In the genomic region with DNA sequence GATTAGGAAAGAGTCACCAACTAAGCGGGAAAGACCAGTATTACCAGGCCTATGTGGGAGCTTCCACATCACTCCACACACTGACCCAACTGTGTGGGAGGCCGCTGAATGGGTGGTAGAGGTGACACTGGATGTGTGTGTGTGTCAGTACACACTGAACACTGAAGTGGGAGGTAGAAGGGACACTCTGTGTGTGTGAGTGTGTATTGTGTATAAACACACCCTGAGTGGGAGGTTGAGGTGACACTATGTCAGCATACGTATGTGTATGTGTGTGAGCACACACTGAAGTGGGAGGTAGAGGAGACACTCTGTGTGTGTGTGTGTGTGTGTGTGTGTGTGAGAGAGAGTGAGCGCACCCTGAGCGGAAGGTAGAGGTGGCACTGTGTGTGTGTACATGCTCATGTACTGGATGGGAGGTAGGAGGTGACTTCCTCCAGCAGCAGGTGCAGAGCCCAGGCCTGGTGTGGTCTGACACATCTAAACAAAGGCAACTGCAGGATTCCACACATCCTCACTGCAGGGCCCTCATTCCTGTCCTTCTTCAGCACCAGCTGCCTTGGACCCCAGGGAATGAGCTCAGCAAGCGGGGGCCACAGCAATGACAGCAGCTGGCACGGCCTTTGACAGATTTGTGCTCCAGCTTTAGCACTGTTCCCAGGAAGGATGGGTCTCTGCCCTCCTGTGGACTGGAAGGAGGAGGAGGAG, we compare ENCODE assay signal across 12 cellular contexts. TPM values are rescaled to one million over a fixed set of nuclear protein-coding genes. Genes with fewer than 3 reads are reported as not detected.
DNase-seq lines count a peak whose midpoint lies in the region; ATAC-seq lines count a peak whose summit lies in the region.
"Had no signal": no experiment of that assay in that cellular context is flagged by ENCODE, and none has a peak within 500 bp of the region (broad histone marks: within the 10 kb centered on the region; RNA-seq: fewer than 3 reads in every experiment).

No MANE protein-coding gene starts in this region.

- H3K9me3 Mint-ChIP-seq in activated naive CD8-positive, alpha-beta T cell treated with anti-CD3 and anti-CD28 coated beads, Interleukin-2, amount 10 ng/mL, durations not matched to agents 7 days and 5 days, result no peaks in the 10 kb centered on the region
- H3K9me3 Mint-ChIP-seq in stimulated activated naive CD8-positive, alpha-beta T cell treated with anti-CD3 and anti-CD28 coated beads, Interleukin-15, amount 100 ng/mL, for 72 hours, result no peaks in the 10 kb centered on the region
- H3K9me3 Mint-ChIP-seq: H9 had no signal

- DNase-seq in activated gamma-delta T cell treated with Interleukin-2 at 50 U/mL for 16 hours, result peak; percentile 16
- no peak for DNase-seq in activated gamma-delta T cell (lab: John Stamatoyannopoulos, UW)
- peak; percentile 79 for DNase-seq in NCI-H345 treated with DMSO at 0.1 percent for 48 hours (lab: John Stamatoyannopoulos, UW; ENCODE audit: unreplicated experiment)
- no peak for DNase-seq in activated naive CD8-positive, alpha-beta T cell treated with anti-CD3 and anti-CD28 coated beads, Interleukin-2, amount 10 ng/mL, durations not matched to agents 7 days and 5 days
- no peak for DNase-seq in stimulated activated naive CD8-positive, alpha-beta T cell treated with anti-CD3 and anti-CD28 coated beads, Interleukin-15, amount 100 ng/mL, for 72 hours
- DNase-seq in stimulated activated naive CD4-positive, alpha-beta T cell treated with Interleukin-2 at 50 U/mL for 16 hours (lab: John Stamatoyannopoulos, UW), result no peak
- DNase-seq: H9, NCI-H526 treated with DMSO at 0.1 percent for 48 hours had no signal

- H3K36me3 Mint-ChIP-seq in activated naive CD8-positive, alpha-beta T cell treated with anti-CD3 and anti-CD28 coated beads, Interleukin-2, amount 10 ng/mL, durations not matched to agents 7 days and 5 days, result no peaks in the 10 kb centered on the region

- H3K27ac Mint-ChIP-seq in activated naive CD8-positive, alpha-beta T cell treated with anti-CD3 and anti-CD28 coated beads, Interleukin-2, amount 10 ng/mL, durations not matched to agents 7 days and 5 days, result peak overlapping the region; percentile 49
- H3K27ac Mint-ChIP-seq in stimulated activated naive CD8-positive, alpha-beta T cell treated with anti-CD3 and anti-CD28 coated beads, Interleukin-15, amount 100 ng/mL, for 72 hours, result peak overlapping the region; percentile 42 to 80
- H3K27ac Mint-ChIP-seq: H9, progenitor cell of endocrine pancreas had no signal

- peaks cover 27% of the 10 kb centered on the region for H3K4me1 Mint-ChIP-seq in activated naive CD8-positive, alpha-beta T cell treated with anti-CD3 and anti-CD28 coated beads, Interleukin-2, amount 10 ng/mL, durations not matched to agents 7 days and 5 days
- peaks cover 68% of the 10 kb centered on the region for H3K4me1 Mint-ChIP-seq in stimulated activated naive CD8-positive, alpha-beta T cell treated with anti-CD3 and anti-CD28 coated beads, Interleukin-15, amount 100 ng/mL, for 72 hours

- peak; percentile 68 for ATAC-seq in activated naive CD8-positive, alpha-beta T cell treated with anti-CD3 and anti-CD28 coated beads, Interleukin-2, amount 10 ng/mL, durations not matched to agents 7 days and 5 days (ENCODE audit: low read depth)
- peak; percentile 30 for ATAC-seq in stimulated activated naive CD8-positive, alpha-beta T cell treated with anti-CD3 and anti-CD28 coated beads, Interleukin-15, amount 100 ng/mL, for 72 hours
- ATAC-seq in HG03342 (IDR thresholded peaks at IDR 0.05; ENCODE audit: unreplicated experiment) (no peak), HG02973 (IDR thresholded peaks at IDR 0.05; ENCODE audit: unreplicated experiment) (no peak)

- no peaks in the 10 kb centered on the region for H3K27me3 Mint-ChIP-seq in activated naive CD8-positive, alpha-beta T cell treated with anti-CD3 and anti-CD28 coated beads, Interleukin-2, amount 10 ng/mL, durations not matched to agents 7 days and 5 days
- no peaks in the 10 kb centered on the region for H3K27me3 Mint-ChIP-seq in stimulated activated naive CD8-positive, alpha-beta T cell treated with anti-CD3 and anti-CD28 coated beads, Interleukin-15, amount 100 ng/mL, for 72 hours
- H3K27me3 Mint-ChIP-seq: progenitor cell of endocrine pancreas had no signal

- POLR2A ChIA-PET in activated naive CD8-positive, alpha-beta T cell treated with anti-CD3 and anti-CD28 coated beads, Interleukin-2, amount 10 ng/mL, durations not matched to agents 7 days and 5 days (lab: Charles Lee), result interaction anchor here (0.6 kb wide), 1 partner anchor 500 kb away, joined by 3 read pairs; no protein-coding TSS in a partner anchor

- H3K4me3 Mint-ChIP-seq in activated naive CD8-positive, alpha-beta T cell treated with anti-CD3 and anti-CD28 coated beads, Interleukin-2, amount 10 ng/mL, durations not matched to agents 7 days and 5 days, result no peak overlapping the region
- H3K4me3 Mint-ChIP-seq in stimulated activated naive CD8-positive, alpha-beta T cell treated with anti-CD3 and anti-CD28 coated beads, Interleukin-15, amount 100 ng/mL, for 72 hours, result peak overlapping the region in 1 of 2 donors; percentile 32
- H3K4me3 Mint-ChIP-seq: H9 had no signal

RNA-seq across cellular contexts. Expression of gene RBM20, which starts 26.5 kb away (rescaled TPM):
- total RNA-seq in activated naive CD8-positive, alpha-beta T cell treated with anti-CD3 and anti-CD28 coated beads, Interleukin-2, amount 10 ng/mL, durations not matched to agents 7 days and 5 days, result under 1 TPM; 0.06 to 0.17 TPM
- total RNA-seq: HT-29 had no signal

RNA-seq across cellular contexts. Expression of gene SMC3, which starts 50.1 kb away (rescaled TPM):
- total RNA-seq in activated naive CD8-positive, alpha-beta T cell treated with anti-CD3 and anti-CD28 coated beads, Interleukin-2, amount 10 ng/mL, durations not matched to agents 7 days and 5 days, result 10 to 100 TPM; 66.5 to 67.7 TPM

Comparison
In these comparisons a context has a peak if more than half of its experiments do, and no peak if none do; other contexts are left out.
1. DNase-seq: peak in activated gamma-delta T cell treated with Interleukin-2 at 50 U/mL for 16 hours (single experiment) and NCI-H345 treated with DMSO at 0.1 percent for 48 hours (single experiment); none in activated gamma-delta T cell (single experiment), activated naive CD8-positive, alpha-beta T cell treated with anti-CD3 and anti-CD28 coated beads, Interleukin-2, amount 10 ng/mL, durations not matched to agents 7 days and 5 days (single experiment), stimulated activated naive CD8-positive, alpha-beta T cell treated with anti-CD3 and anti-CD28 coated beads, Interleukin-15, amount 100 ng/mL, for 72 hours (0 of 2) and stimulated activated naive CD4-positive, alpha-beta T cell treated with Interleukin-2 at 50 U/mL for 16 hours (single experiment).
2. ATAC-seq: peak in activated naive CD8-positive, alpha-beta T cell treated with anti-CD3 and anti-CD28 coated beads, Interleukin-2, amount 10 ng/mL, durations not matched to agents 7 days and 5 days (single experiment) and stimulated activated naive CD8-positive, alpha-beta T cell treated with anti-CD3 and anti-CD28 coated beads, Interleukin-15, amount 100 ng/mL, for 72 hours (single experiment); none in HG03342 (single experiment) and HG02973 (single experiment).